Comparison of ENCODE assay signal across 20 cellular contexts in the genomic region with DNA sequence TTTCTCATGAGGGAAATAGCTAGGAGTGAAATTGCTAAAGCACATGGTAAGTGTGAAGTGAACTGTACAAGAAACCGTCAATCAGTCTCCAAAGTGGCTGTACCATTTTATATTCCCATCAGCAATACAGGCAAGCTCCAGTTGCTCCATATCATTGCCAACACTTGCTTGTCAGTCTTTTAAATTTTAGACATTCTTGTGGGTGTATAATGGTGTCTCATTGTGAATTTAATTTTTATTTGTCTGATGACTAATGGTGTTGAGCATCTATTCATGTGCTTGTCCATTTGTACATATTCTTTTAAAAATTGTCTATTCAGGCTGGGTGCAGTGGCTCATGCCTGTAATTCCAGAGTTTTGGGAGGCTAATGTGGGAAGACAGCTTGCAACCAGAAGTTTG. TPM values are rescaled to one million over a fixed set of nuclear protein-coding genes. Genes with fewer than 3 reads are reported as not detected.
A peak's percentile ranks its signal among the peaks of the same experiment; 100 is the strongest.
DNase-seq lines count a peak whose midpoint lies in the region; TF ChIP-seq lines count a peak whose summit lies in the region.
"Had no signal": no experiment of that assay in that cellular context is flagged by ENCODE, and none has a peak within 500 bp of the region (broad histone marks: within the 10 kb centered on the region; RNA-seq: fewer than 3 reads in every experiment).

No MANE protein-coding gene starts in this region.

- no peak for TF ChIP-seq CTCF in AG09309 (IDR thresholded peaks at IDR 0.05; ENCODE audit: control insufficient read depth, insufficient read depth, low read depth, low read length, missing control alignments)
- no peak for TF ChIP-seq CTCF in osteocyte (IDR thresholded peaks at IDR 0.05)
- TF ChIP-seq CTCF in SK-N-SH (IDR thresholded peaks at IDR 0.05): no peak

- no peaks in the 10 kb centered on the region for H3F3A ChIP-seq in SK-N-SH (replicated peaks; ENCODE audit: insufficient read depth)

- H3K27me3 ChIP-seq in SK-N-SH (ENCODE audit: insufficient read depth): no peaks in the 10 kb centered on the region
- H3K27me3 ChIP-seq: heart left ventricle, ovary had no signal

- H3K9ac ChIP-seq in SK-N-SH: no peak overlapping the region

- no peaks in the 10 kb centered on the region for H3K36me3 ChIP-seq in SK-N-SH (replicated peaks in 1 of 2; ENCODE audit: control insufficient read depth in 1 of 2, insufficient read depth in 2 of 2, low read length in 1 of 2)
- H3K36me3 ChIP-seq: heart left ventricle, ovary had no signal

- no peaks in the 10 kb centered on the region for H3K4me1 ChIP-seq in SK-N-SH (ENCODE audit: control insufficient read depth in 1 of 2, insufficient read depth in 2 of 2, low read depth in 1 of 2, low read length in 1 of 2)
- H3K4me1 ChIP-seq: heart left ventricle had no signal

- no peaks in the 10 kb centered on the region for H3K79me2 ChIP-seq in SK-N-SH (ENCODE audit: insufficient read depth)

- 57% methylated on average over 1 of the region's 1 CpG for WGBS in SK-N-SH (ENCODE audit: low lambda C conversion rate)

- no peaks in the 10 kb centered on the region for H3K9me3 ChIP-seq in SK-N-SH
- H3K9me3 ChIP-seq: ovary had no signal

- H3K27me3 Mint-ChIP-seq in osteocyte (ENCODE audit: unreplicated experiment): no peaks in the 10 kb centered on the region

- no peaks in the 10 kb centered on the region for H3K9me3 Mint-ChIP-seq in osteocyte (ENCODE audit: unreplicated experiment)

- H2AFZ ChIP-seq in SK-N-SH (ENCODE audit: low read depth): no peak overlapping the region

- H3K36me3 Mint-ChIP-seq in osteocyte (ENCODE audit: unreplicated experiment): no peaks in the 10 kb centered on the region
- H3K36me3 Mint-ChIP-seq: activated naive CD8-positive, alpha-beta T cell had no signal

- no peak for TF ChIP-seq EP300 in SK-N-SH (IDR thresholded peaks at IDR 0.05; ENCODE audit: borderline replicate concordance in 1 of 2, low read depth in 1 of 2, low read length in 1 of 2)

- POLR2A ChIA-PET in SK-N-SH (lab: Yijun Ruan, JAX): interaction anchor here (0.6 kb wide), 1 partner anchor 290 kb away, joined by 4 read pairs; no protein-coding TSS in a partner anchor

- CTCF ChIA-PET in SK-N-SH (lab: Yijun Ruan, JAX): no interaction called here

- no peaks in the 10 kb centered on the region for H4K20me1 ChIP-seq in SK-N-SH (ENCODE audit: insufficient read depth)

- peak; percentile 90 for DNase-seq in AG09309 (ENCODE audit: low read depth)
- peak; percentile 84 for DNase-seq in M059J (ENCODE audit: low read depth)
- DNase-seq in epithelial cell of prostate (ENCODE audit: low read depth, low spot score): no peak
- DNase-seq in osteocyte (ENCODE audit: extremely low spot score, unreplicated experiment): no peak
- DNase-seq in NCI-H69 (lab: John Stamatoyannopoulos, UW): no peak
- no peak for DNase-seq in SK-N-SH
- DNase-seq in SK-N-DZ (ENCODE audit: low spot score): no peak
- no peak for DNase-seq in activated CD4-positive, alpha-beta T cell treated with anti-CD3 and anti-CD28 coated beads for 1 hour
- DNase-seq: activated CD4-positive, alpha-beta T cell treated with anti-CD3 and anti-CD28 coated beads, Interleukin-2, amount 50 U/mL, for 4 hours; activated T-cell treated with anti-CD3 and anti-CD28 coated beads, Interleukin-2, amount 50 U/mL, for 4 hours; Kasumi-1; mucosa of descending colon; NCI-H146; NCI-H510A treated with DMSO at 0.1 percent for 48 hours; ovary; stimulated activated naive CD8-positive, alpha-beta T cell treated with anti-CD3 and anti-CD28 coated beads, Interleukin-15, Interleukin-2, amounts not matched to agents 100 U/mL and 50 U/mL, for 24 hours had no signal

- H3K4me1 Mint-ChIP-seq in osteocyte (ENCODE audit: unreplicated experiment): peaks cover 9% of the 10 kb centered on the region

- H3K4me3 Mint-ChIP-seq in osteocyte (ENCODE audit: unreplicated experiment): no peak overlapping the region
- H3K4me3 Mint-ChIP-seq: activated naive CD8-positive, alpha-beta T cell; activated T-cell treated with anti-CD3 and anti-CD28 coated beads, Interleukin-2, amount 50 U/mL, for 4 hours had no signal

- peak overlapping the region; percentile 8 for H3K27ac ChIP-seq in epithelial cell of prostate
- no peak overlapping the region for H3K27ac ChIP-seq in SK-N-SH (ENCODE audit: low read depth in 2 of 2, low read length in 1 of 2)
- H3K27ac ChIP-seq: heart left ventricle, HL-60, ovary, SK-N-MC had no signal

- H3K9me2 ChIP-seq in SK-N-SH: no peaks in the 10 kb centered on the region

- H3K4me2 ChIP-seq in SK-N-SH: no peak overlapping the region

- H3K4me3 ChIP-seq in AG09309 (ENCODE audit: control insufficient read depth, low read depth, low read length) (no peak overlapping the region), SK-N-SH (ENCODE audit: low read depth in 2 of 2, low read length in 1 of 2) (no peak overlapping the region)
- H3K4me3 ChIP-seq: heart left ventricle, mucosa of descending colon, ovary, SK-N-MC had no signal

- H3K27ac Mint-ChIP-seq in osteocyte (ENCODE audit: unreplicated experiment): peak overlapping the region; percentile 31
- H3K27ac Mint-ChIP-seq: activated naive CD8-positive, alpha-beta T cell had no signal

- no peak for TF ChIP-seq RAD21 in SK-N-SH (IDR thresholded peaks at IDR 0.05; ENCODE audit: low read length)

TF ChIP-seq in SK-N-SH, 30 proteins besides CTCF, POLR2A, EP300 and RAD21:
- TF ChIP-seq MAX (IDR thresholded peaks at IDR 0.05; ENCODE audit: low read depth) (no peak), TEAD4 (IDR thresholded peaks at IDR 0.05; ENCODE audit: borderline replicate concordance, insufficient read depth) (no peak), GABPA (IDR thresholded peaks at IDR 0.05; ENCODE audit: low read depth) (no peak), RXRA (IDR thresholded peaks at IDR 0.05; ENCODE audit: borderline replicate concordance, low read depth) (no peak), TAF1 (IDR thresholded peaks at IDR 0.05; ENCODE audit: borderline replicate concordance, low read depth, low read length) (no peak), GATA2 (CRISPR knock-in tag; IDR thresholded peaks at IDR 0.05) (no peak), ZBTB33 (IDR thresholded peaks at IDR 0.05; ENCODE audit: borderline replicate concordance, low read depth) (no peak), MEF2A (IDR thresholded peaks at IDR 0.05; ENCODE audit: borderline replicate concordance, low read depth) (no peak), FOXJ3 (CRISPR knock-in tag; IDR thresholded peaks at IDR 0.05) (no peak), USF1 (IDR thresholded peaks at IDR 0.05; ENCODE audit: borderline replicate concordance, low read depth) (no peak), SMC3 (IDR thresholded peaks at IDR 0.05; ENCODE audit: low read depth, low read length) (no peak), RFX5 (IDR thresholded peaks at IDR 0.05; ENCODE audit: low read length) (no peak), SIN3A (IDR thresholded peaks at IDR 0.05; ENCODE audit: borderline replicate concordance, low read depth, low read length) (no peak)
TF ChIP-seq in SK-N-SH: peak in this region for 0.

RNA-seq across cellular contexts. Expression of gene SMCO4, which starts 34.1 kb away (rescaled TPM):
- 33.0 and 46.2 TPM in 2 replicates for total RNA-seq in M059J (2014; rRNA removed; shearing (Covaris generic))
- 14.6 and 14.7 TPM in 2 replicates for total RNA-seq in osteocyte
- polyA plus RNA-seq in SK-N-SH (2012; rRNA removed): 9.0 and 9.2 TPM in 2 replicates
- 6.3 and 10.0 TPM in 2 replicates for polyA plus RNA-seq in SK-N-SH (2012; cell fraction: cytosol; rRNA removed)
- 3.6 and 6.9 TPM in 2 replicates for polyA plus RNA-seq in SK-N-SH (2012; cell fraction: nucleus; rRNA removed)
- 37.0 and 40.2 TPM in 2 replicates for polyA plus RNA-seq in SK-N-DZ (2014; cell fraction: cytosol; rRNA removed)
- polyA plus RNA-seq in SK-N-DZ (2014; cell fraction: nucleus; rRNA removed): 9.9 and 11.0 TPM in 2 replicates

Comparison
In these comparisons a context has a peak if more than half of its experiments do, and no peak if none do; other contexts are left out.
1. DNase-seq: peak in AG09309 (single experiment) and M059J (single experiment); none in epithelial cell of prostate (single experiment), osteocyte (single experiment), NCI-H69 (single experiment), SK-N-SH (single experiment), SK-N-DZ (single experiment) and activated CD4-positive, alpha-beta T cell treated with anti-CD3 and anti-CD28 coated beads for 1 hour (single experiment).